14 cellular contexts compared by ENCODE assay signal in the genomic region with DNA sequence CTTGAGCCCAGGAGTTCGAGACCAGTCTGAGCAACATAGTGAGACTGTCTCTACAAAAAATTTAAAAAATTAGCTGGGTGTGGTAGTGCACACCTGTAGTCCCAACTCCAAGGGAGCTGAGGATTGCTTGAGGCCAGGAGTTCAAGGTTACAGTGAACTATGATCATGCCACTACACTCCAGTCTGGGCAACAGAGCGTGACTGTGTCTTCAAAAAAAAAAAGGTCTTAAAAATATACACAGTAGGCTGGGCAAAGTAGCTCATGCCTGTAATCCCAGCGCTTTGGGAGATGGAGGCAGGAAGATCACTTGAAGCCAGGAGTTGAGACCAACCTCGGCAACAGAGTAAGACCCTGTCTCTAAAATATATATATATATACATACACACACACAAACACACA.
DNase-seq lines count a peak whose midpoint lies in the region; ATAC-seq and TF ChIP-seq lines count a peak whose summit lies in the region.
"Had no signal": no experiment of that assay in that cellular context is flagged by ENCODE, and none has a peak within 500 bp of the region (broad histone marks: within the 10 kb centered on the region; RNA-seq: fewer than 3 reads in every experiment).

No MANE protein-coding gene starts in this region.

- H3F3A ChIP-seq in SU-DHL-6 (ENCODE audit: insufficient read depth) = peaks cover 34% of the 10 kb centered on the region

- no peak overlapping the region for H2AFZ ChIP-seq in SU-DHL-6 (ENCODE audit: low read depth, low read length, severe bottlenecking)

- no peaks in the 10 kb centered on the region for H3K9me3 ChIP-seq in SU-DHL-6 (ENCODE audit: insufficient read depth, low read length)
- H3K9me3 ChIP-seq: testis had no signal

- H3K9ac ChIP-seq in SU-DHL-6 (ENCODE audit: low read length) = peak overlapping the region; percentile 49

- H3K36me3 ChIP-seq in SU-DHL-6 (ENCODE audit: low read length) = peaks cover 8% of the 10 kb centered on the region; the same call in 1 of the 2 replicates

- peak overlapping the region; percentile 91 for H3K27ac Mint-ChIP-seq in activated T-cell treated with anti-CD3 and anti-CD28 coated beads, Interleukin-2, amount 50 U/mL, for 24 hours
- peak overlapping the region; percentile 99 for H3K27ac Mint-ChIP-seq in dendritic cell treated with granulocyte-macrophage colony-stimulating factor and Interleukin-4, amounts not matched to agents 40 ng/mL and 50 ng/mL, for 4 days
- peak overlapping the region; percentile 99 for H3K27ac Mint-ChIP-seq in stimulated activated effector memory CD8-positive, alpha-beta T cell treated with anti-CD3 and anti-CD28 coated beads, Interleukin-12 subunit alpha, Interleukin-12 subunit beta, amount 100 ng/mL, for 72 hours

- peaks cover 2% of the 10 kb centered on the region for H3K9me3 Mint-ChIP-seq in activated T-cell treated with anti-CD3 and anti-CD28 coated beads, Interleukin-2, amount 50 U/mL, for 24 hours
- no peaks in the 10 kb centered on the region for H3K9me3 Mint-ChIP-seq in dendritic cell treated with granulocyte-macrophage colony-stimulating factor and Interleukin-4, amounts not matched to agents 40 ng/mL and 50 ng/mL, for 4 days
- no peaks in the 10 kb centered on the region for H3K9me3 Mint-ChIP-seq in stimulated activated effector memory CD8-positive, alpha-beta T cell treated with anti-CD3 and anti-CD28 coated beads, Interleukin-12 subunit alpha, Interleukin-12 subunit beta, amount 100 ng/mL, for 72 hours

- TF ChIP-seq CTCF in SU-DHL-6 (IDR thresholded peaks at IDR 0.05; ENCODE audit: insufficient read depth, low read length, poor library complexity, severe bottlenecking) = no peak

- no peak for DNase-seq in activated T-cell treated with anti-CD3 and anti-CD28 coated beads, Interleukin-2, amount 50 U/mL, for 24 hours
- no peak for DNase-seq in activated T-cell treated with anti-CD3 and anti-CD28 coated beads, Interleukin-2, amount 50 U/mL, for 48 hours
- no peak for DNase-seq in stimulated activated effector memory CD8-positive, alpha-beta T cell treated with anti-CD3 and anti-CD28 coated beads, Interleukin-12 subunit alpha, Interleukin-12 subunit beta, amount 100 ng/mL, for 72 hours (ENCODE audit: low spot score in 2 of 2)
- DNase-seq in GM03348 (ENCODE audit: low spot score) (no peak), hippocampal formation (lab: John Stamatoyannopoulos, UW) (no peak)
- DNase-seq: cortex of kidney, mesenchymal stem cell, NCI-H146, NCI-H510A, testis had no signal

- peaks cover 69% of the 10 kb centered on the region for H3K36me3 Mint-ChIP-seq in activated T-cell treated with anti-CD3 and anti-CD28 coated beads, Interleukin-2, amount 50 U/mL, for 24 hours (ENCODE audit: low read depth)
- H3K36me3 Mint-ChIP-seq in dendritic cell treated with granulocyte-macrophage colony-stimulating factor and Interleukin-4, amounts not matched to agents 40 ng/mL and 50 ng/mL, for 4 days (ENCODE audit: low read depth) = peaks cover 55% of the 10 kb centered on the region
- H3K36me3 Mint-ChIP-seq in stimulated activated effector memory CD8-positive, alpha-beta T cell treated with anti-CD3 and anti-CD28 coated beads, Interleukin-12 subunit alpha, Interleukin-12 subunit beta, amount 100 ng/mL, for 72 hours = peaks cover 85% of the 10 kb centered on the region

- H3K27me3 Mint-ChIP-seq in activated T-cell treated with anti-CD3 and anti-CD28 coated beads, Interleukin-2, amount 50 U/mL, for 24 hours = no peaks in the 10 kb centered on the region
- H3K27me3 Mint-ChIP-seq in dendritic cell treated with granulocyte-macrophage colony-stimulating factor and Interleukin-4, amounts not matched to agents 40 ng/mL and 50 ng/mL, for 4 days = no peaks in the 10 kb centered on the region

- H4K20me1 ChIP-seq in SU-DHL-6 (ENCODE audit: low read depth, low read length) = no peaks in the 10 kb centered on the region

- H3K4me2 ChIP-seq in SU-DHL-6 (ENCODE audit: low read depth, low read length, poor library complexity, severe bottlenecking) = peak overlapping the region; percentile 41

- peak overlapping the region; percentile 91 for H3K27ac ChIP-seq in SU-DHL-6 (ENCODE audit: low read depth, low read length)

- no peak for ATAC-seq in stimulated activated effector memory CD8-positive, alpha-beta T cell treated with anti-CD3 and anti-CD28 coated beads, Interleukin-12 subunit alpha, Interleukin-12 subunit beta, amount 100 ng/mL, for 72 hours
- no peak for ATAC-seq in HG02610 (IDR thresholded peaks at IDR 0.05; ENCODE audit: unreplicated experiment)
- ATAC-seq: Panc1 had no signal

- H3K4me1 Mint-ChIP-seq in activated T-cell treated with anti-CD3 and anti-CD28 coated beads, Interleukin-2, amount 50 U/mL, for 24 hours (ENCODE audit: low read depth) = peaks cover 68% of the 10 kb centered on the region
- peaks cover 70% of the 10 kb centered on the region for H3K4me1 Mint-ChIP-seq in dendritic cell treated with granulocyte-macrophage colony-stimulating factor and Interleukin-4, amounts not matched to agents 40 ng/mL and 50 ng/mL, for 4 days (ENCODE audit: low read depth)
- peaks cover 73% of the 10 kb centered on the region for H3K4me1 Mint-ChIP-seq in stimulated activated effector memory CD8-positive, alpha-beta T cell treated with anti-CD3 and anti-CD28 coated beads, Interleukin-12 subunit alpha, Interleukin-12 subunit beta, amount 100 ng/mL, for 72 hours

- intact Hi-C loops in dendritic cell treated with granulocyte-macrophage colony-stimulating factor and Interleukin-4, amounts not matched to agents 40 ng/mL and 50 ng/mL, for 4 days (cut with micrococcal nuclease) = no loop called here

- peak overlapping the region; percentile 0 for H3K4me3 ChIP-seq in SU-DHL-6 (ENCODE audit: insufficient read depth, low read length, poor library complexity, severe bottlenecking)
- H3K4me3 ChIP-seq: testis had no signal

- no peaks in the 10 kb centered on the region for H3K79me2 ChIP-seq in SU-DHL-6 (ENCODE audit: insufficient read depth, low read length)

- no peaks in the 10 kb centered on the region for H3K9me2 ChIP-seq in SU-DHL-6 (replicated peaks; ENCODE audit: insufficient read depth, low read length)

- no peak overlapping the region for H3K4me3 Mint-ChIP-seq in activated T-cell treated with anti-CD3 and anti-CD28 coated beads, Interleukin-2, amount 50 U/mL, for 24 hours
- no peak overlapping the region for H3K4me3 Mint-ChIP-seq in dendritic cell treated with granulocyte-macrophage colony-stimulating factor and Interleukin-4, amounts not matched to agents 40 ng/mL and 50 ng/mL, for 4 days
- peak overlapping the region; percentile 71 for H3K4me3 Mint-ChIP-seq in stimulated activated effector memory CD8-positive, alpha-beta T cell treated with anti-CD3 and anti-CD28 coated beads, Interleukin-12 subunit alpha, Interleukin-12 subunit beta, amount 100 ng/mL, for 72 hours

- no peaks in the 10 kb centered on the region for H3K27me3 ChIP-seq in SU-DHL-6 (ENCODE audit: low read length)
- H3K27me3 ChIP-seq: testis had no signal
